ENCODE assay signal across 8 cellular contexts in genomic region chr12:121748571-121749265, GRCh38. TPM values are rescaled to one million over a fixed set of nuclear protein-coding genes. Genes with fewer than 3 reads are reported as not detected.
DNase-seq lines count a peak whose midpoint lies in the region; TF ChIP-seq lines count a peak whose summit lies in the region.

No MANE protein-coding gene starts in this region.

- no peaks in the 10 kb centered on the region for H3K27me3 ChIP-seq in OCI-LY3 (ENCODE audit: low read depth, low read length)

- WGBS in mesodermal cell (ENCODE audit: insufficient coverage in 2 of 2), 2 experiments: 43 to 45% methylated on average over 16 to 17 of the region's 17 CpGs

- peak overlapping the region; percentile 44; the same call in 1 of the 2 replicates for H3K9ac ChIP-seq in OCI-LY3 (ENCODE audit: low read length)

- no peak for TF ChIP-seq CTCF in OCI-LY3 (IDR thresholded peaks at IDR 0.05; ENCODE audit: low read depth, low read length)

- DNase-seq in DMS53 (lab: John Stamatoyannopoulos, UW) (peak; percentile 43), DMS53 treated with DMSO at 0.1 percent for 48 hours (lab: John Stamatoyannopoulos, UW; ENCODE audit: unreplicated experiment) (no peak), caudate nucleus (lab: John Stamatoyannopoulos, UW) (peak in 37 of 61 donors; percentile 2 to 84 (median 31)), NCI-H2081 treated with DMSO at 0.1 percent for 48 hours (lab: John Stamatoyannopoulos, UW) (no peak), NCI-H146 treated with DMSO at 0.1 percent for 48 hours (lab: John Stamatoyannopoulos, UW; ENCODE audit: unreplicated experiment) (no peak), NCI-H1048 (lab: John Stamatoyannopoulos, UW) (no peak)

- no peaks in the 10 kb centered on the region for H3K9me3 ChIP-seq in OCI-LY3 (ENCODE audit: insufficient read depth, low read length)
- H3K9me3 ChIP-seq in mesodermal cell (ENCODE audit: control insufficient read depth, low read length): no peaks in the 10 kb centered on the region

- H4K20me1 ChIP-seq in OCI-LY3 (ENCODE audit: insufficient read depth, low read length): no peaks in the 10 kb centered on the region

- H3K36me3 ChIP-seq in OCI-LY3 (replicated peaks; ENCODE audit: low read depth, low read length) (peaks cover 18% of the 10 kb centered on the region), mesodermal cell (ENCODE audit: control insufficient read depth, insufficient read depth, low read length) (peaks cover 31% of the 10 kb centered on the region)

- peak overlapping the region; percentile 94 for H2AFZ ChIP-seq in OCI-LY3 (ENCODE audit: low read depth, low read length)

- peak overlapping the region; percentile 82 for H3K4me2 ChIP-seq in OCI-LY3 (ENCODE audit: low read length)

- H3K4me3 ChIP-seq in OCI-LY3 (ENCODE audit: low read length): peak overlapping the region; percentile 69
- H3K4me3 ChIP-seq in mesodermal cell (ENCODE audit: extremely low read depth, insufficient read depth, low read length, poor library complexity, severe bottlenecking): no peak overlapping the region

- H3K27ac ChIP-seq in OCI-LY3 (ENCODE audit: low read length): peak overlapping the region; percentile 79
- peak overlapping the region; percentile 14 for H3K27ac ChIP-seq in caudate nucleus (ENCODE audit: low read depth, low read length)
- peak overlapping the region; percentile 94 for H3K27ac ChIP-seq in mesodermal cell (ENCODE audit: low read depth, low read length, severe bottlenecking)

- H3K79me2 ChIP-seq in OCI-LY3 (ENCODE audit: low read length): no peaks in the 10 kb centered on the region

- H3K4me1 ChIP-seq in OCI-LY3 (ENCODE audit: low read length) (peaks cover 15% of the 10 kb centered on the region), mesodermal cell (ENCODE audit: control insufficient read depth, insufficient read depth, low read length, poor library complexity, severe bottlenecking) (peaks cover 13% of the 10 kb centered on the region)

RNA-seq across cellular contexts. Expression of gene TMEM120B, which starts 36.2 kb away (rescaled TPM):
- polyA plus RNA-seq in mesodermal cell (2013, experiment 1 of 2): 8.2 TPM
- polyA plus RNA-seq in mesodermal cell (2013, experiment 2 of 2): 7.3 TPM

RNA-seq across cellular contexts. Expression of gene RHOF, which starts 44.8 kb away (rescaled TPM):
- 21.6 TPM for polyA plus RNA-seq in mesodermal cell (2013, experiment 1 of 2)
- 20.1 TPM for polyA plus RNA-seq in mesodermal cell (2013, experiment 2 of 2)

RNA-seq across cellular contexts. Expression of gene SETD1B, which starts 55.1 kb away (rescaled TPM):
- polyA plus RNA-seq in mesodermal cell (2013, experiment 1 of 2): 7.9 TPM
- polyA plus RNA-seq in mesodermal cell (2013, experiment 2 of 2): 7.2 TPM

Comparison
In these comparisons a context has a peak if more than half of its experiments do, and no peak if none do; other contexts are left out.
1. DNase-seq: peak in DMS53 (single experiment) and caudate nucleus (37 of 61); none in DMS53 treated with DMSO at 0.1 percent for 48 hours (single experiment), NCI-H2081 treated with DMSO at 0.1 percent for 48 hours (single experiment), NCI-H146 treated with DMSO at 0.1 percent for 48 hours (single experiment) and NCI-H1048 (single experiment).
2. H3K27ac ChIP-seq: peak in every context shown above with its lines; median percentile 94 in mesodermal cell; 79 in OCI-LY3; 14 in caudate nucleus.